Comparison of ENCODE assay signal across 24 cellular contexts in genomic region chr9:121636978-121637377, GRCh38. TPM values are rescaled to one million over a fixed set of nuclear protein-coding genes. Genes with fewer than 3 reads are reported as not detected.
DNase-seq lines count a peak whose midpoint lies in the region; ATAC-seq, FAIRE-seq and TF ChIP-seq lines count a peak whose summit lies in the region.
"Had no signal": no experiment of that assay in that cellular context is flagged by ENCODE, and none has a peak within 500 bp of the region (broad histone marks: within the 10 kb centered on the region; RNA-seq: fewer than 3 reads in every experiment).

No MANE protein-coding gene starts in this region.

- DNase-seq in K562 (ENCODE audit: extremely low read depth in 1 of 4, low spot score in 3 of 4) (no peak), RPMI8226 (no peak), SK-N-DZ (ENCODE audit: low spot score) (no peak)
- DNase-seq: activated CD4-positive, alpha-beta T cell treated with anti-CD3 and anti-CD28 coated beads, Interleukin-2, amount 50 U/mL, for 4 hours; activated naive CD8-positive, alpha-beta T cell treated with anti-CD3 and anti-CD28 coated beads, Interleukin-2, amount 50 U/mL, for 24 hours; activated T-cell treated with anti-CD3 and anti-CD28 coated beads, Interleukin-2, amount 50 U/mL, for 72 hours; AML-193; CD8-positive, alpha-beta T cell; cerebellar nuclear complex; NCI-H1436 treated with DMSO at 0.1 percent for 48 hours; PC-9; Right ventricle myocardium superior; T-helper 17 cell had no signal

- no peak overlapping the region for H2AFZ ChIP-seq in K562 (ENCODE audit: low read depth, low read length)
- H2AFZ ChIP-seq: PC-9 had no signal

- ATAC-seq in K562 (no peak), HG03342 (IDR thresholded peaks at IDR 0.05; ENCODE audit: unreplicated experiment) (no peak)
- ATAC-seq: activated CD4-positive, CD25-positive, alpha-beta regulatory T cell treated with anti-CD3 and anti-CD28 coated beads, Interleukin-2, amount 50 U/mL, for 24 hours; activated naive CD8-positive, alpha-beta T cell treated with anti-CD3 and anti-CD28 coated beads, Interleukin-2, amount 50 U/mL, for 24 hours; activated T-cell treated with anti-CD3 and anti-CD28 coated beads, Interleukin-2, amount 50 U/mL, for 72 hours; CD8-positive, alpha-beta T cell; left lobe of liver; naive thymus-derived CD8-positive, alpha-beta T cell; stimulated activated memory B cell treated with anti-CD40 and anti-IgM and Interleukin-4, amounts not matched to agents 10 μg/mL and 1 μg/mL and 100 μg/mL, for 72 hours; T-helper 17 cell had no signal

- no peaks in the 10 kb centered on the region for H3K27me3 ChIP-seq in BLaER1 treated with 17β-estradiol and CSF1 and Interleukin-3, amounts not matched to agents 10 nM and 100 nM
- H3K27me3 ChIP-seq in K562 (ENCODE audit: control insufficient read depth in 2 of 2, insufficient read depth in 2 of 2, low read length in 2 of 2) (peaks cover 0 to 46% of the 10 kb centered on the region in 2 experiments; a peak in 3 of 5 replicates), layer of hippocampus (ENCODE audit: control insufficient read depth, insufficient read depth, low read length) (no peaks in the 10 kb centered on the region), skeletal muscle tissue (ENCODE audit: control insufficient read depth in 3 of 3, insufficient read depth in 3 of 3, low read length in 3 of 3) (no peaks in the 10 kb centered on the region)

- POLR2A ChIA-PET in K562 (lab: Yijun Ruan, JAX): interaction anchor here (1.1 kb wide), 1 partner anchor 96 kb away, joined by 3 read pairs; no protein-coding TSS in a partner anchor

- BruUV-seq in K562 (replicated peaks; lab: Mats Ljungman, UMichigan): no TSS peak

- no peak for TF ChIP-seq RAD21 in K562 (CRISPR knock-in tag; conservative IDR thresholded peaks at IDR 0.05 in 1 of 2, IDR thresholded peaks at IDR 0.05 in 1 of 2)

- TF ChIP-seq CTCF in K562 (IDR thresholded peaks at IDR 0.05 in 2 of 3, conservative IDR thresholded peaks at IDR 0.05 in 1 of 3; ENCODE audit: insufficient read depth in 2 of 3, low read depth in 1 of 3, low read length in 3 of 3): no peak

- CTCF ChIA-PET in K562 (lab: Yijun Ruan, JAX; ENCODE audit: low intra/inter-chr PET ratio): no interaction called here

- H3K9me1 ChIP-seq in K562 (ENCODE audit: control insufficient read depth, insufficient read depth, low read length): no peaks in the 10 kb centered on the region

- TF ChIP-seq POLR2A in K562 (conservative IDR thresholded peaks at IDR 0.05): no peak

- intact Hi-C loops in K562 (cut with micrococcal nuclease): loop anchor here (5.0 kb wide), 2 partner anchors 90 to 225 kb away; no protein-coding TSS in a partner anchor

- H3K36me3 ChIP-seq in BLaER1 treated with 17β-estradiol and CSF1 and Interleukin-3, amounts not matched to agents 10 nM and 100 nM: no peaks in the 10 kb centered on the region
- no peaks in the 10 kb centered on the region for H3K36me3 ChIP-seq in K562 (ENCODE audit: control insufficient read depth, insufficient read depth, low read length)
- H3K36me3 ChIP-seq in skeletal muscle tissue (ENCODE audit: control insufficient read depth in 3 of 3, insufficient read depth in 3 of 3, low read length in 3 of 3): no peaks in the 10 kb centered on the region

- peaks cover 0 to 34% (median 0%) of the 10 kb centered on the region in 11 experiments; a peak in 4 of 22 replicates for H4K20me1 ChIP-seq in BLaER1 treated with 17β-estradiol and CSF1 and Interleukin-3, amounts not matched to agents 10 nM and 100 nM
- H4K20me1 ChIP-seq in K562 (replicated peaks; ENCODE audit: control insufficient read depth, insufficient read depth, low read length): no peaks in the 10 kb centered on the region; the same call in 1 of the 2 replicates

- H3K4me1 ChIP-seq in BLaER1 treated with 17β-estradiol and CSF1 and Interleukin-3, amounts not matched to agents 10 nM and 100 nM: peaks cover 52 to 95% (median 92%) of the 10 kb centered on the region in 10 experiments
- H3K4me1 ChIP-seq in K562 (replicated peaks in 1 of 2; ENCODE audit: control insufficient read depth in 2 of 2, insufficient read depth in 2 of 2, low read length in 2 of 2) (peaks cover 0 to 6% of the 10 kb centered on the region in 2 experiments; a peak in 2 of 5 replicates), skeletal muscle tissue (ENCODE audit: control insufficient read depth in 3 of 3, insufficient read depth in 3 of 3, low read length in 3 of 3) (peaks cover 74 to 95% (median 88%) of the 10 kb centered on the region in 3 donors)

- H3K9ac ChIP-seq in BLaER1 treated with 17β-estradiol and CSF1 and Interleukin-3, amounts not matched to agents 10 nM and 100 nM: peak overlapping the region in 8 of 11 experiments; percentile 17 to 58 (median 44); a peak in 6 of 22 replicates
- H3K9ac ChIP-seq in K562 (ENCODE audit: insufficient read depth in 1 of 2, low read depth in 2 of 2, low read length in 2 of 2) (no peak overlapping the region), skeletal muscle tissue (ENCODE audit: low read depth in 1 of 3, low read length in 3 of 3) (no peak overlapping the region)

- no peak for TF ChIP-seq EP300 in K562 (IDR thresholded peaks at IDR 0.05; ENCODE audit: low read length)

- no peak for FAIRE-seq in K562 (lab: Jason Lieb, UNC)
- FAIRE-seq: H54, TTC549 had no signal

- 0% methylated on average over 1 of the region's 1 CpG for WGBS in K562 (ENCODE audit: insufficient coverage, low coverage, missing lambda C conversion rate)

- H3K79me2 ChIP-seq in K562 (ENCODE audit: control insufficient read depth, insufficient read depth, low read length): no peaks in the 10 kb centered on the region

- peaks cover 0 to 9% (median 0%) of the 10 kb centered on the region in 11 experiments; a peak in 6 of 22 replicates for H3K9me3 ChIP-seq in BLaER1 treated with 17β-estradiol and CSF1 and Interleukin-3, amounts not matched to agents 10 nM and 100 nM (replicated peaks in 1 of 11)
- H3K9me3 ChIP-seq in K562 (replicated peaks; ENCODE audit: control insufficient read depth, insufficient read depth, low read depth, low read length): no peaks in the 10 kb centered on the region
- H3K9me3 ChIP-seq in skeletal muscle tissue (ENCODE audit: control insufficient read depth in 3 of 3, low read length in 3 of 3): no peaks in the 10 kb centered on the region

- H3K4me2 ChIP-seq in BLaER1 treated with 17β-estradiol and CSF1 and Interleukin-3, amounts not matched to agents 10 nM and 100 nM: peak overlapping the region; percentile 55 to 88 (median 77); a peak in 21 of 22 replicates
- H3K4me2 ChIP-seq in K562 (ENCODE audit: insufficient read depth, low read length): no peak overlapping the region
- H3K4me2 ChIP-seq: PC-9 had no signal

- H3K27ac ChIP-seq in BLaER1 treated with 17β-estradiol and CSF1 and Interleukin-3, amounts not matched to agents 10 nM and 100 nM: peak overlapping the region in 8 of 11 experiments; percentile 24 to 78 (median 56); a peak in 14 of 22 replicates
- H3K27ac ChIP-seq in K562 (ENCODE audit: extremely low read depth, low read depth, low read length): no peak overlapping the region
- peak overlapping the region; percentile 2 for H3K27ac ChIP-seq in layer of hippocampus (ENCODE audit: low read depth, low read length)
- H3K27ac ChIP-seq in skeletal muscle tissue (ENCODE audit: low read depth, low read length): peak overlapping the region; percentile 18
- H3K27ac ChIP-seq: PC-9 had no signal

- in situ Hi-C loops in K562 (cut with MboI): no loop called here

- no peak overlapping the region for H3K4me3 ChIP-seq in BLaER1 treated with 17β-estradiol and CSF1 and Interleukin-3, amounts not matched to agents 10 nM and 100 nM
- H3K4me3 ChIP-seq in K562 (no peak overlapping the region), skeletal muscle tissue (ENCODE audit: low read length in 3 of 3) (no peak overlapping the region)
- H3K4me3 ChIP-seq: PC-9 had no signal

TF ChIP-seq in K562, 482 proteins besides CTCF, POLR2A, EP300 and RAD21 (continues in another document):
- peak; percentile 21 for TF ChIP-seq RBM25 (IDR thresholded peaks at IDR 0.05; ENCODE audit: low read depth, low read length, severe bottlenecking)
- no peak for TF ChIP-seq ATF3 (IDR thresholded peaks at IDR 0.05)
- no peak for TF ChIP-seq ATF3 (CRISPR knock-in tag; conservative IDR thresholded peaks at IDR 0.05)

RNA-seq across cellular contexts. Expression of gene DAB2IP, which starts 14.5 kb away (rescaled TPM):
- total RNA-seq in K562 (2011; cell fraction: chromatin; rRNA removed; ENCODE audit: low replicate concordance): 0.28 TPM in 1 of 2 replicates, not detected in the other
- total RNA-seq in K562 (2011; cell fraction: nucleolus; rRNA removed): under 0.01 TPM in 1 of 2 replicates, not detected in the other
- total RNA-seq in K562 (2011; cell fraction: nucleoplasm; rRNA removed): not detected in 2 replicates
- total RNA-seq in K562 (2014; rRNA removed) (not detected in 2 replicates), K562 (2014; rRNA removed; fragmentation: Illumina TruSeq; extraction: Trizol) (not detected in 2 replicates), K562 (2015; rRNA removed; fragmentation: Illumina TruSeq; extraction: Trizol) (0.04 TPM in 1 of 2 replicates, not detected in the other), K562 (2021) (0.31 and 0.38 TPM in 2 replicates), skeletal muscle tissue (12.5 TPM)
- polyA plus RNA-seq in K562 (2011; rRNA removed) (0.03 and 0.10 TPM in 2 replicates), K562 (2014; fragmentation: Illumina TruSeq; extraction: Trizol) (not detected in 2 replicates), K562 (2014; fragmentation: Nextera tagmentation; extraction: Ambion mirVana) (under 1 TPM in 1 of 2 experiments, not detected in 1; 0.06 TPM), K562 (2014; rRNA removed) (not detected in 2 replicates)
- polyA plus RNA-seq in K562 (2011; cell fraction: cytosol; rRNA removed): 0.03 and 0.07 TPM in 2 replicates
- polyA plus RNA-seq in K562 (2011; cell fraction: nucleus; rRNA removed): 0.23 and 0.48 TPM in 2 replicates
- polyA plus RNA-seq in K562 (2012): 0.03 and 0.11 TPM in 2 replicates
- polyA minus RNA-seq in K562 (2011; rRNA and poly(A)+ RNA removed): 0.07 TPM in 1 of 2 replicates, not detected in the other
- polyA minus RNA-seq in K562 (2011; cell fraction: cytosol; rRNA and poly(A)+ RNA removed): 0.67 and 0.82 TPM in 2 replicates
- polyA minus RNA-seq in K562 (2011; cell fraction: nucleus; rRNA and poly(A)+ RNA removed): 0.13 and 0.22 TPM in 2 replicates
- polyA plus RNA-seq in SK-N-DZ (2014; cell fraction: cytosol; rRNA removed): 19.9 and 27.0 TPM in 2 replicates
- polyA plus RNA-seq in SK-N-DZ (2014; cell fraction: nucleus; rRNA removed): 18.5 and 25.6 TPM in 2 replicates
- total RNA-seq: naive thymus-derived CD8-positive, alpha-beta T cell; T-helper 17 cell had no signal
- polyA plus RNA-seq: IgD-negative memory B cell; naive thymus-derived CD8-positive, alpha-beta T cell had no signal

Comparison
In these comparisons a context has a peak if more than half of its experiments do, and no peak if none do; other contexts are left out.
1. H3K9ac ChIP-seq: peak in BLaER1 treated with 17β-estradiol and CSF1 and Interleukin-3, amounts not matched to agents 10 nM and 100 nM (8 of 11); none in K562 (0 of 2) and skeletal muscle tissue (0 of 3).